In the genomic region with DNA sequence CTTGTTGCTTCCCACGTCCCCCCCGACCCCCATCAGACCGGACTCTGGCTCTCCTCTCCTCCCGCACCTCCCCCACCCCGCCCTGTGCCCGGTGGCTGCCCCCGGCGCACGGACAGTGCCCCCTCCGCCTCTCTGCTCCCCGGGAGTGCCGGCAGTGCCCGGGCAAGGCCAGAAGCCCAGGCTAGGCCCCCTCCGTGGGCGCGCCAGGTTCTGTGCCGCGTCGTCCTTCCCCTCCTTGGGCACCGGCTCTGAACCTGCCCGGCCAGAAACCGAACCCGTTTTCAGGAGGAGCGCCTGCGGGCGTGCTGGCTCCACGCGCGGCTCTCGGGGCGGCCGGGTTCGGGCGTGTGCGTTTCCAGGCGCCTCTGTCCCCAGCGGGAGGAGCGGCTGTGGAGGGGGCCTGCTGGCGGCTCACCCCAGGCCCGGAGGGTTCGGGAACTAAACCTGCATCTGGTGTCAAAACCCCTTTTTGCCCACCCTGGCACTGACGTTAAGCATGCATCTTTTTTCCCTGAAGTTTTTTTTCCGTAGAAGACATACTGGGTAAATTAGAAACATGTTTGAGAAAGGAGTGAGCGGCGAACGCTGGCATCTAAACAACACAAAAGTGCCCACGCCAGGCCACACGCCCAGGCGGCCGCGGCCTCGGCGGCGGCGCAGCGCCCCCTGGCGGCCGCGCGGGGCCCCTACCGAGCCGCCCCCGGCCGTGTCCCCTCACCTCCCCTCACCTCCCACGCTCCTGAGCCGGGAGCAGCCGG, we compare ENCODE assay signal across 8 cellular contexts.
DNase-seq lines count a peak whose midpoint lies in the region; ATAC-seq and TF ChIP-seq lines count a peak whose summit lies in the region.

No MANE protein-coding gene starts in this region.

- peak overlapping the region; percentile 75 to 76 for H3K4me3 Mint-ChIP-seq in activated T-cell treated with anti-CD3 and anti-CD28 coated beads, Interleukin-2, amount 50 U/mL, for 72 hours

- H3K9me3 ChIP-seq in OCI-LY3 (ENCODE audit: insufficient read depth, low read length) (0 out of 2 replicates have a peak, but pooled peaks cover 5% of the 10 kb centered on the region), esophagus squamous epithelium (no peaks in the 10 kb centered on the region), muscle layer of duodenum (ENCODE audit: control insufficient read depth in 1 of 2, low read length in 2 of 2) (no peaks in the 10 kb centered on the region)

- peak; percentile 90 for DNase-seq in AG08396 (ENCODE audit: low spot score)
- peak; percentile 67 to 80 for DNase-seq in activated T-cell treated with anti-CD3 and anti-CD28 coated beads, Interleukin-2, amount 50 U/mL, for 72 hours
- no peak for DNase-seq in esophagus squamous epithelium (lab: John Stamatoyannopoulos, UW)
- peak; percentile 27 to 36 for DNase-seq in stimulated activated CD8-positive, alpha-beta memory T cell treated with anti-CD3 and anti-CD28 coated beads, Interleukin-7, amount 100 ng/mL, for 1 hour (ENCODE audit: low read depth in 2 of 2)

- no peaks in the 10 kb centered on the region for H4K20me1 ChIP-seq in OCI-LY3 (ENCODE audit: insufficient read depth, low read length)

- H3K27me3 ChIP-seq in OCI-LY3 (ENCODE audit: low read depth, low read length) (peaks cover 18% of the 10 kb centered on the region), esophagus squamous epithelium (no peaks in the 10 kb centered on the region), muscle layer of duodenum (ENCODE audit: low read depth, low read length) (no peaks in the 10 kb centered on the region)

- H3K36me3 ChIP-seq in OCI-LY3 (replicated peaks; ENCODE audit: low read depth, low read length): peaks cover 8% of the 10 kb centered on the region
- no peaks in the 10 kb centered on the region for H3K36me3 ChIP-seq in esophagus squamous epithelium
- no peaks in the 10 kb centered on the region for H3K36me3 ChIP-seq in muscle layer of duodenum (ENCODE audit: control insufficient read depth in 1 of 2, insufficient read depth in 2 of 2, low read length in 2 of 2)

- peaks cover 11% of the 10 kb centered on the region for H3K27me3 Mint-ChIP-seq in activated T-cell treated with anti-CD3 and anti-CD28 coated beads, Interleukin-2, amount 50 U/mL, for 72 hours (ENCODE audit: low read depth)

- H3K4me1 Mint-ChIP-seq in activated T-cell treated with anti-CD3 and anti-CD28 coated beads, Interleukin-2, amount 50 U/mL, for 72 hours (ENCODE audit: low read depth): no peaks in the 10 kb centered on the region

- no peaks in the 10 kb centered on the region for H3K79me2 ChIP-seq in OCI-LY3 (ENCODE audit: low read length)

- H3K27ac ChIP-seq in OCI-LY3 (ENCODE audit: low read length) (no peak overlapping the region), esophagus squamous epithelium (peak overlapping the region; percentile 91 to 96 (median 91)), muscle layer of duodenum (ENCODE audit: low read length) (peak overlapping the region; percentile 70)

- peak overlapping the region; percentile 91 for H3K4me3 ChIP-seq in OCI-LY3 (ENCODE audit: low read length)
- peak overlapping the region; percentile 40 to 83 (median 61) for H3K4me3 ChIP-seq in esophagus squamous epithelium
- peak overlapping the region; percentile 54 to 83 for H3K4me3 ChIP-seq in muscle layer of duodenum (ENCODE audit: low read depth in 1 of 2, low read length in 2 of 2)

- H3K36me3 Mint-ChIP-seq in activated T-cell treated with anti-CD3 and anti-CD28 coated beads, Interleukin-2, amount 50 U/mL, for 72 hours (ENCODE audit: insufficient read depth in 2 of 2): no peaks in the 10 kb centered on the region

- H3K4me2 ChIP-seq in OCI-LY3 (ENCODE audit: low read length): peak overlapping the region; percentile 96

- peak overlapping the region; percentile 96 for H2AFZ ChIP-seq in OCI-LY3 (ENCODE audit: low read depth, low read length)

- H3K4me1 ChIP-seq in OCI-LY3 (ENCODE audit: low read length) (peaks cover 52% of the 10 kb centered on the region), esophagus squamous epithelium (peaks cover 11 to 69% (median 24%) of the 10 kb centered on the region in 3 donors), muscle layer of duodenum (ENCODE audit: control insufficient read depth in 1 of 2, insufficient read depth in 2 of 2, low read length in 2 of 2) (peaks cover 0 to 13% of the 10 kb centered on the region in 2 donors)

- TF ChIP-seq CTCF in OCI-LY3 (IDR thresholded peaks at IDR 0.05; ENCODE audit: low read depth, low read length): no peak
- TF ChIP-seq CTCF in esophagus squamous epithelium (IDR thresholded peaks at IDR 0.05): peak in 5 of 6 experiments; percentile 38 to 100 (median 99)

- peak overlapping the region; percentile 75 for H3K9ac ChIP-seq in OCI-LY3 (ENCODE audit: low read length)

- no peaks in the 10 kb centered on the region for H3K9me3 Mint-ChIP-seq in activated T-cell treated with anti-CD3 and anti-CD28 coated beads, Interleukin-2, amount 50 U/mL, for 72 hours

- intact Hi-C loops in esophagus squamous epithelium (cut with DNase I): loop anchor here (5.0 to 10.0 kb wide), 2 partner anchors 110 to 273 kb away; no protein-coding TSS in a partner anchor

- ATAC-seq in GM18517 (IDR thresholded peaks at IDR 0.05; ENCODE audit: unreplicated experiment) (peak; percentile 49), HG03175 (IDR thresholded peaks at IDR 0.05; ENCODE audit: unreplicated experiment) (peak; percentile 64)
- peak; percentile 83 to 84 for ATAC-seq in activated T-cell treated with anti-CD3 and anti-CD28 coated beads, Interleukin-2, amount 50 U/mL, for 72 hours (replicated peaks in 1 of 2)

- no peak for TF ChIP-seq POLR2A in esophagus squamous epithelium (IDR thresholded peaks at IDR 0.05)

- no peak overlapping the region for H3K27ac Mint-ChIP-seq in activated T-cell treated with anti-CD3 and anti-CD28 coated beads, Interleukin-2, amount 50 U/mL, for 72 hours

- WGBS in esophagus squamous epithelium, 2 donors: 0% methylated on average over 5 to 9 of the region's 67 CpGs
